In the genomic region with DNA sequence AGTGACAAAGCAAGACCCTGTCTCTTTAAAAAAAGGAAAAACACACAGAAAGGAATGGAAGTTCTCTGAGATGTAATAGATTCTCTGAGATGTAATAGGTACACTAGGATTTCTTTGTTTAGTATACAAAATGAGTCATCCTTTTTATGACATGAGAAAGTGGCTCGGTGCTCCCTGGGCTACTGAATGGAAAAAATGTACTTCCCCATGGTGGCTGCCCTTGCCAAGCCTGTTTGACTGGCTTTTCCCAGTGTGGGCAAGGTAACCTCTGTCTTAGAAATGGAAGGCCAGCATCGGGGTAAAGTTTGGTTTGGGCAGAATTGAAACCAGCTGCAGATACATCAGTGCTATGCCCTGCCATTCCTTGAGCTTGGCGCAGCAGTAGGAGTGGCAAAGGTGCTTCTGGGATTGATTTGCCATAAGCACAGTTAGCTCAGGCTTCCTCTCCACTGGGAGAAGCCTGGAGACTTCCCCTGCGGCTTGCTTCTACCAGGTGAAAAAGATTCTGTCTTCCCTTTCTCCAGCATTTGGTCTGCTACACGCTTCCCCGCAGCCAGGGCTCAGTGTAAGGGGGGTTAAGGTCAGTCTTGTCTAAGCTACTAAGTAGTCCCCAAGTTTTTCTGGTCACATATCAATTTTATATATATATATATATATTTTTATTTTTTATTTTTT, we compare ENCODE assay signal across 13 cellular contexts. TPM values are rescaled to one million over a fixed set of nuclear protein-coding genes. Genes with fewer than 3 reads are reported as not detected.
DNase-seq lines count a peak whose midpoint lies in the region; ATAC-seq, FAIRE-seq and TF ChIP-seq lines count a peak whose summit lies in the region.
"Had no signal": no experiment of that assay in that cellular context is flagged by ENCODE, and none has a peak within 500 bp of the region (broad histone marks: within the 10 kb centered on the region; RNA-seq: fewer than 3 reads in every experiment).

No MANE protein-coding gene starts in this region.

- no peaks in the 10 kb centered on the region for H3K4me1 Mint-ChIP-seq in stimulated activated naive CD8-positive, alpha-beta T cell treated with anti-CD3 and anti-CD28 coated beads, Interleukin-15, amount 100 ng/mL, for 72 hours
- H3K4me1 Mint-ChIP-seq: activated B cell treated with CpG ODN at 0.5 μM for 24 hours had no signal

- POLR2A ChIA-PET in K562 (lab: Yijun Ruan, JAX) = interaction anchor here (0.5 to 1.9 kb wide), 2 partner anchors 24 to 27 kb away, joined by 3 to 5 read pairs; no protein-coding TSS in a partner anchor

- FAIRE-seq in HTR-8/SVneo (lab: Jason Lieb, UNC) (peak; percentile 9), K562 (lab: Jason Lieb, UNC) (no peak)

- ATAC-seq in K562 (no peak), lung (ENCODE audit: insufficient read depth, low FRiP score) (no peak)
- ATAC-seq in stimulated activated naive CD8-positive, alpha-beta T cell treated with anti-CD3 and anti-CD28 coated beads, Interleukin-15, amount 100 ng/mL, for 72 hours = no peak

- no peaks in the 10 kb centered on the region for H3K9me3 Mint-ChIP-seq in stimulated activated naive CD8-positive, alpha-beta T cell treated with anti-CD3 and anti-CD28 coated beads, Interleukin-15, amount 100 ng/mL, for 72 hours
- H3K9me3 Mint-ChIP-seq: activated B cell treated with CpG ODN at 0.5 μM for 24 hours had no signal

- H3K4me1 ChIP-seq in K562 (replicated peaks in 1 of 2; ENCODE audit: control insufficient read depth in 2 of 2, insufficient read depth in 2 of 2, low read length in 2 of 2) = peaks cover 4 to 5% of the 10 kb centered on the region in 2 experiments; a peak in 3 of 5 replicates
- peaks cover 0 to 8% of the 10 kb centered on the region in 2 donors for H3K4me1 ChIP-seq in lung (ENCODE audit: control insufficient read depth in 2 of 2, insufficient read depth in 2 of 2, low read length in 2 of 2)

- peaks cover 59% of the 10 kb centered on the region for H3K36me3 ChIP-seq in K562 (ENCODE audit: control insufficient read depth, insufficient read depth, low read length)
- peaks cover 12 to 33% of the 10 kb centered on the region in 2 donors for H3K36me3 ChIP-seq in lung (ENCODE audit: control insufficient read depth in 2 of 2, insufficient read depth in 2 of 2, low read length in 2 of 2)
- H3K36me3 ChIP-seq: ovary had no signal

- intact Hi-C loops in K562 (cut with micrococcal nuclease) = no loop called here

- TF ChIP-seq RAD21 in K562 (CRISPR knock-in tag; conservative IDR thresholded peaks at IDR 0.05 in 1 of 2, IDR thresholded peaks at IDR 0.05 in 1 of 2) = no peak

- no peak for TF ChIP-seq EP300 in K562 (IDR thresholded peaks at IDR 0.05; ENCODE audit: low read length)

- H3K9me1 ChIP-seq in K562 (ENCODE audit: control insufficient read depth, insufficient read depth, low read length) = no peaks in the 10 kb centered on the region

- no peaks in the 10 kb centered on the region for H3K27me3 ChIP-seq in K562 (ENCODE audit: control insufficient read depth in 2 of 2, insufficient read depth in 2 of 2, low read length in 2 of 2)
- H3K27me3 ChIP-seq in lung (ENCODE audit: control insufficient read depth, insufficient read depth) = no peaks in the 10 kb centered on the region
- H3K27me3 ChIP-seq: ovary had no signal

- H3K27ac Mint-ChIP-seq in stimulated activated naive CD8-positive, alpha-beta T cell treated with anti-CD3 and anti-CD28 coated beads, Interleukin-15, amount 100 ng/mL, for 72 hours = no peak overlapping the region
- H3K27ac Mint-ChIP-seq: activated B cell treated with CpG ODN at 0.5 μM for 24 hours had no signal

- H3K79me2 ChIP-seq in K562 (ENCODE audit: control insufficient read depth, insufficient read depth, low read length) = no peaks in the 10 kb centered on the region

- DNase-seq in AG08396 (ENCODE audit: low spot score) = peak; percentile 47
- no peak for DNase-seq in HTR-8/SVneo (ENCODE audit: insufficient read length, low spot score)
- no peak for DNase-seq in K562 (ENCODE audit: extremely low read depth in 1 of 4, low spot score in 3 of 4)
- DNase-seq in lung (ENCODE audit: low spot score) = peak; percentile 30
- no peak for DNase-seq in occipital lobe (lab: John Stamatoyannopoulos, UW)
- DNase-seq in caudate nucleus (lab: John Stamatoyannopoulos, UW) = no peak
- no peak for DNase-seq in stimulated activated naive CD8-positive, alpha-beta T cell treated with anti-CD3 and anti-CD28 coated beads, Interleukin-15, amount 100 ng/mL, for 72 hours
- DNase-seq in GOT3 (lab: John Stamatoyannopoulos, UW) = no peak
- DNase-seq: activated B cell treated with CpG ODN at 0.5 μM for 24 hours; activated effector memory CD4-positive, alpha-beta T cell treated with Interleukin-2 at 50 U/mL for 16 hours; C1 segment of cervical spinal cord; Kasumi-1; ovary had no signal

- no TSS peak for BruUV-seq in K562 (replicated peaks; lab: Mats Ljungman, UMichigan)

- TF ChIP-seq CTCF in K562 (IDR thresholded peaks at IDR 0.05 in 2 of 3, conservative IDR thresholded peaks at IDR 0.05 in 1 of 3; ENCODE audit: insufficient read depth in 2 of 3, low read depth in 1 of 3, low read length in 3 of 3) (no peak), lung (IDR thresholded peaks at IDR 0.05; ENCODE audit: control extremely low read depth, extremely low read depth) (no peak)

- in situ Hi-C loops in K562 (cut with MboI) = no loop called here

- no peak overlapping the region for H3K4me2 ChIP-seq in K562 (ENCODE audit: insufficient read depth, low read length)

- no peak overlapping the region for H3K4me3 ChIP-seq in K562
- H3K4me3 ChIP-seq in lung = no peak overlapping the region
- H3K4me3 ChIP-seq: ovary had no signal

- H3K27me3 Mint-ChIP-seq in stimulated activated naive CD8-positive, alpha-beta T cell treated with anti-CD3 and anti-CD28 coated beads, Interleukin-15, amount 100 ng/mL, for 72 hours = no peaks in the 10 kb centered on the region
- H3K27me3 Mint-ChIP-seq: activated B cell treated with CpG ODN at 0.5 μM for 24 hours had no signal

- H3K9me3 ChIP-seq in K562 (replicated peaks; ENCODE audit: control insufficient read depth, insufficient read depth, low read depth, low read length) (no peaks in the 10 kb centered on the region), lung (ENCODE audit: control insufficient read depth in 2 of 2, insufficient read depth in 1 of 2, low read length in 1 of 2) (no peaks in the 10 kb centered on the region)
- H3K9me3 ChIP-seq: ovary had no signal

- no peak overlapping the region for H3K9ac ChIP-seq in K562 (ENCODE audit: insufficient read depth in 1 of 2, low read depth in 2 of 2, low read length in 2 of 2)

- TF ChIP-seq POLR2A in K562 (conservative IDR thresholded peaks at IDR 0.05) = no peak

- CTCF ChIA-PET in K562 (lab: Yijun Ruan, JAX; ENCODE audit: low intra/inter-chr PET ratio) = interaction anchor here (0.6 kb wide), 1 partner anchor 175 kb away, joined by 3 read pairs; no protein-coding TSS in a partner anchor

- 88% methylated on average over 6 of the region's 6 CpGs for WGBS in K562 (ENCODE audit: insufficient coverage, low coverage, missing lambda C conversion rate)
- WGBS in lung, 2 donors = 81 to 92% methylated on average over 6 of the region's 6 CpGs

- H4K20me1 ChIP-seq in K562 (replicated peaks; ENCODE audit: control insufficient read depth, insufficient read depth, low read length) = no peaks in the 10 kb centered on the region

- H3K4me3 Mint-ChIP-seq in stimulated activated naive CD8-positive, alpha-beta T cell treated with anti-CD3 and anti-CD28 coated beads, Interleukin-15, amount 100 ng/mL, for 72 hours = no peak overlapping the region
- H3K4me3 Mint-ChIP-seq: activated B cell treated with CpG ODN at 0.5 μM for 24 hours had no signal

- H3K27ac ChIP-seq in K562 (ENCODE audit: extremely low read depth, low read depth, low read length) (no peak overlapping the region), lung (ENCODE audit: low read depth in 1 of 2, low read length in 1 of 2) (no peak overlapping the region), caudate nucleus (ENCODE audit: low read depth, low read length) (no peak overlapping the region)
- H3K27ac ChIP-seq: ovary had no signal

- no peak overlapping the region for H2AFZ ChIP-seq in K562 (ENCODE audit: low read depth, low read length)

TF ChIP-seq in K562, 482 proteins besides CTCF, POLR2A, EP300 and RAD21:
- no peak for TF ChIP-seq BCOR (IDR thresholded peaks at IDR 0.05)
- TF ChIP-seq SIN3A (IDR thresholded peaks at IDR 0.05; ENCODE audit: borderline replicate concordance in 2 of 2, control insufficient read depth in 1 of 2, low read depth in 2 of 2, low read length in 2 of 2) = no peak
- no peak for TF ChIP-seq KAT2B (IDR thresholded peaks at IDR 0.05; ENCODE audit: low read depth, low read length)
- TF ChIP-seq, protein P1, sequence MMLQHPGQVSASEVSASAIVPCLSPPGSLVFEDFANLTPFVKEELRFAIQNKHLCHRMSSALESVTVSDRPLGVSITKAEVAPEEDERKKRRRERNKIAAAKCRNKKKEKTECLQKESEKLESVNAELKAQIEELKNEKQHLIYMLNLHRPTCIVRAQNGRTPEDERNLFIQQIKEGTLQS (IDR thresholded peaks at IDR 0.05) = peak; percentile 20; the same call in 1 of the 2 replicates
- TF ChIP-seq, protein P1 (CRISPR knock-in tag; conservative IDR thresholded peaks at IDR 0.05) = no peak

RNA-seq across cellular contexts. Expression of a gene that starts 24.5 kb away (rescaled TPM):
- 31.2 and 69.0 TPM in 2 replicates for total RNA-seq in K562 (2011; cell fraction: chromatin; rRNA removed; ENCODE audit: low replicate concordance)
- 19.2 and 25.7 TPM in 2 replicates for total RNA-seq in K562 (2011; cell fraction: nucleolus; rRNA removed)
- 20.0 and 31.2 TPM in 2 replicates for total RNA-seq in K562 (2011; cell fraction: nucleoplasm; rRNA removed)
- total RNA-seq in K562 (2014; rRNA removed) (13.5 and 17.0 TPM in 2 replicates), K562 (2014; rRNA removed; fragmentation: Illumina TruSeq; extraction: Trizol) (17.8 and 18.7 TPM in 2 replicates), K562 (2015; rRNA removed; fragmentation: Illumina TruSeq; extraction: Trizol) (17.6 and 18.1 TPM in 2 replicates), K562 (2021) (16.8 and 18.8 TPM in 2 replicates), lung (10 to 100 TPM; 29.1 to 35.1 TPM), occipital lobe (27.5 TPM)
- polyA plus RNA-seq in K562 (2011; rRNA removed) (10.1 and 13.5 TPM in 2 replicates), K562 (2014; fragmentation: Illumina TruSeq; extraction: Trizol) (12.7 and 13.7 TPM in 2 replicates), K562 (2014; fragmentation: Nextera tagmentation; extraction: Ambion mirVana) (1 to 10 TPM; 4.2 TPM), K562 (2014; rRNA removed) (9.1 and 9.4 TPM in 2 replicates), lung (10 to 100 TPM in 1 of 2 donors, 1 to 10 TPM in 1; 7.4 to 11.2 TPM)
- polyA plus RNA-seq in K562 (2011; cell fraction: cytosol; rRNA removed) = 5.8 and 7.7 TPM in 2 replicates
- 19.2 and 21.4 TPM in 2 replicates for polyA plus RNA-seq in K562 (2011; cell fraction: nucleus; rRNA removed)
- 9.0 and 9.8 TPM in 2 replicates for polyA plus RNA-seq in K562 (2012)
- polyA minus RNA-seq in K562 (2011; rRNA and poly(A)+ RNA removed) = 33.9 and 36.1 TPM in 2 replicates
- 12.8 and 16.2 TPM in 2 replicates for polyA minus RNA-seq in K562 (2011; cell fraction: cytosol; rRNA and poly(A)+ RNA removed)
- 11.7 and 19.5 TPM in 2 replicates for polyA minus RNA-seq in K562 (2011; cell fraction: nucleus; rRNA and poly(A)+ RNA removed)

Comparison
In these comparisons a context has a peak if more than half of its experiments do, and no peak if none do; other contexts are left out.
1. DNase-seq: peak in AG08396 (single experiment) and lung (single experiment); none in HTR-8/SVneo (single experiment), K562 (0 of 4), occipital lobe (single experiment), caudate nucleus (0 of 61), stimulated activated naive CD8-positive, alpha-beta T cell treated with anti-CD3 and anti-CD28 coated beads, Interleukin-15, amount 100 ng/mL, for 72 hours (0 of 2) and GOT3 (single experiment).